8 cellular contexts compared by ENCODE assay signal in genomic region chr13:46354143-46355087, GRCh38. TPM values are rescaled to one million over a fixed set of nuclear protein-coding genes. Genes with fewer than 3 reads are reported as not detected.
A peak's percentile ranks its signal among the peaks of the same experiment; 100 is the strongest.
DNase-seq lines count a peak whose midpoint lies in the region; TF ChIP-seq lines count a peak whose summit lies in the region.

No MANE protein-coding gene starts in this region.

- no peak for TF ChIP-seq POLR2A in testis (IDR thresholded peaks at IDR 0.05)

- H3K4me1 ChIP-seq in testis (no peaks in the 10 kb centered on the region), Caco-2 (no peaks in the 10 kb centered on the region)

- peaks cover 7% of the 10 kb centered on the region for H3K9me3 Mint-ChIP-seq in Caco-2 (ENCODE audit: unreplicated experiment)

- 79 to 80% methylated on average over 9 of the region's 9 CpGs for WGBS in testis, 2 donors

- intact Hi-C loops in testis (cut with DNase I; ENCODE audit: low total_unique reads) = no loop called here
- intact Hi-C loops in Caco-2 (cut with micrococcal nuclease; ENCODE audit: unreplicated experiment) = no loop called here

- H3K36me3 ChIP-seq in testis (ENCODE audit: low read depth, missing control alignments) = no peaks in the 10 kb centered on the region
- no peaks in the 10 kb centered on the region for H3K36me3 ChIP-seq in Caco-2 (ENCODE audit: control insufficient read depth, insufficient read depth, low read length)

- no peak overlapping the region for H3K27ac ChIP-seq in testis

- H3K36me3 Mint-ChIP-seq in Caco-2 (ENCODE audit: insufficient read depth, unreplicated experiment) = peaks cover 39% of the 10 kb centered on the region

- POLR2A ChIA-PET in Caco-2 (lab: Charles Lee) = no interaction called here

- H3K4me3 Mint-ChIP-seq in Caco-2 (ENCODE audit: unreplicated experiment) = no peak overlapping the region

- H3K27me3 ChIP-seq in testis (no peaks in the 10 kb centered on the region), Caco-2 (replicated peaks; ENCODE audit: control insufficient read depth, insufficient read depth, low read length) (no peaks in the 10 kb centered on the region)

- no peak overlapping the region for H3K4me3 ChIP-seq in HFF-Myc (replicated peaks; ENCODE audit: low read depth, low read length)
- H3K4me3 ChIP-seq in testis = no peak overlapping the region
- no peak overlapping the region for H3K4me3 ChIP-seq in Caco-2 (ENCODE audit: low read depth, low read length)

- peak; percentile 92 for DNase-seq in CD1c-positive myeloid dendritic cell (ENCODE audit: extremely low spot score)
- peak; percentile 86 for DNase-seq in HFF-Myc (ENCODE audit: extremely low read depth, low read depth)
- DNase-seq in SW 1271 (lab: John Stamatoyannopoulos, UW) = peak; percentile 58 to 88
- DNase-seq in foreskin melanocyte = peak; percentile 88
- no peak for DNase-seq in testis
- no peak for DNase-seq in NCI-H1694 treated with DMSO at 0.1 percent for 48 hours (lab: John Stamatoyannopoulos, UW)
- DNase-seq in Caco-2 = no peak
- no peak for DNase-seq in NCI-H1048 (lab: John Stamatoyannopoulos, UW)

- H3K27me3 Mint-ChIP-seq in Caco-2 (ENCODE audit: insufficient read depth, unreplicated experiment) = no peaks in the 10 kb centered on the region

- BruUV-seq in Caco-2 (replicated peaks; lab: Mats Ljungman, UMichigan) = no TSS peak

- no peak for TF ChIP-seq CTCF in HFF-Myc (IDR thresholded peaks at IDR 0.05; ENCODE audit: low read depth, low read length, missing control alignments)
- no peak for TF ChIP-seq CTCF in testis (IDR thresholded peaks at IDR 0.05)
- TF ChIP-seq CTCF in Caco-2 (IDR thresholded peaks at IDR 0.05; ENCODE audit: insufficient read depth in 1 of 2, low read depth in 1 of 2, low read length in 1 of 2, severe bottlenecking in 1 of 2, unreplicated experiment in 1 of 2) = no peak

- H3K9me3 ChIP-seq in testis (no peaks in the 10 kb centered on the region), Caco-2 (no peaks in the 10 kb centered on the region)

- no peak overlapping the region for H3K27ac Mint-ChIP-seq in Caco-2 (ENCODE audit: unreplicated experiment)

- CTCF ChIA-PET in Caco-2 (lab: Charles Lee) = no interaction called here

- H3K4me1 Mint-ChIP-seq in Caco-2 (ENCODE audit: low read depth, unreplicated experiment) = no peaks in the 10 kb centered on the region

RNA-seq across cellular contexts. Expression of gene RUBCNL, which starts 32.6 kb away (rescaled TPM):
- 10 to 100 TPM; 18.3 to 45.6 TPM for total RNA-seq in testis
- polyA plus RNA-seq in testis (ENCODE audit: insufficient read depth, low read depth, low replicate concordance) = 36.2 TPM
- 14.0 and 16.0 TPM in 2 replicates for total RNA-seq in Caco-2 (2022)

Comparison
In these comparisons a context has a peak if more than half of its experiments do, and no peak if none do; other contexts are left out.
1. DNase-seq: peak in CD1c-positive myeloid dendritic cell (single experiment), HFF-Myc (single experiment), SW 1271 (2 of 2) and foreskin melanocyte (single experiment); none in testis (single experiment), NCI-H1694 treated with DMSO at 0.1 percent for 48 hours (single experiment), Caco-2 (0 of 2) and NCI-H1048 (single experiment).